In genomic region chr15:75368689-75369239, GRCh38 we compare ENCODE assay signal across 8 cellular contexts.
DNase-seq lines count a peak whose midpoint lies in the region; ATAC-seq lines count a peak whose summit lies in the region.

No MANE protein-coding gene starts in this region.

- peaks cover 26% of the 10 kb centered on the region for H3K4me1 Mint-ChIP-seq in activated naive CD8-positive, alpha-beta T cell (ENCODE audit: low read depth)
- peaks cover 41% of the 10 kb centered on the region for H3K4me1 Mint-ChIP-seq in stimulated activated naive CD8-positive, alpha-beta T cell treated with anti-CD3 and anti-CD28 coated beads, Interleukin-15, amount 100 ng/mL, for 72 hours

- H3K9me3 Mint-ChIP-seq in activated naive CD8-positive, alpha-beta T cell (ENCODE audit: low read depth), result no peaks in the 10 kb centered on the region
- H3K9me3 Mint-ChIP-seq in stimulated activated naive CD8-positive, alpha-beta T cell treated with anti-CD3 and anti-CD28 coated beads, Interleukin-15, amount 100 ng/mL, for 72 hours, result no peaks in the 10 kb centered on the region

- ATAC-seq in HG02678 (IDR thresholded peaks at IDR 0.05; ENCODE audit: unreplicated experiment), result peak; percentile 1
- ATAC-seq in stimulated activated naive CD8-positive, alpha-beta T cell treated with anti-CD3 and anti-CD28 coated beads, Interleukin-15, amount 100 ng/mL, for 72 hours, result no peak

- peak; percentile 35 for DNase-seq in DMS53 treated with DMSO at 0.1 percent for 48 hours (lab: John Stamatoyannopoulos, UW; ENCODE audit: unreplicated experiment)
- no peak for DNase-seq in stimulated activated naive CD8-positive, alpha-beta T cell treated with anti-CD3 and anti-CD28 coated beads, Interleukin-15, amount 100 ng/mL, for 72 hours
- DNase-seq in GOT3 (lab: John Stamatoyannopoulos, UW), result no peak
- no peak for DNase-seq in DMS153 (lab: John Stamatoyannopoulos, UW)
- no peak for DNase-seq in stimulated activated CD4-positive, alpha-beta T cell treated with anti-CD3 and anti-CD28 coated beads, Interleukin-2, amount 100 ng/mL, for 48 hours

- peak overlapping the region; percentile 92 for H3K4me3 Mint-ChIP-seq in activated naive CD8-positive, alpha-beta T cell
- H3K4me3 Mint-ChIP-seq in stimulated activated naive CD8-positive, alpha-beta T cell treated with anti-CD3 and anti-CD28 coated beads, Interleukin-15, amount 100 ng/mL, for 72 hours, result peak overlapping the region; percentile 92 to 93

- peak overlapping the region; percentile 94 for H3K27ac Mint-ChIP-seq in activated naive CD8-positive, alpha-beta T cell
- peak overlapping the region; percentile 93 to 95 for H3K27ac Mint-ChIP-seq in stimulated activated naive CD8-positive, alpha-beta T cell treated with anti-CD3 and anti-CD28 coated beads, Interleukin-15, amount 100 ng/mL, for 72 hours

- no peaks in the 10 kb centered on the region for H3K36me3 Mint-ChIP-seq in activated naive CD8-positive, alpha-beta T cell

- H3K4me3 ChIP-seq in iPS-11a (ENCODE audit: low read depth, low read length), result peak overlapping the region; percentile 85

- no peaks in the 10 kb centered on the region for H3K27me3 Mint-ChIP-seq in activated naive CD8-positive, alpha-beta T cell
- no peaks in the 10 kb centered on the region for H3K27me3 Mint-ChIP-seq in stimulated activated naive CD8-positive, alpha-beta T cell treated with anti-CD3 and anti-CD28 coated beads, Interleukin-15, amount 100 ng/mL, for 72 hours
